Comparison of ENCODE assay signal across 13 cellular contexts in the genomic region with DNA sequence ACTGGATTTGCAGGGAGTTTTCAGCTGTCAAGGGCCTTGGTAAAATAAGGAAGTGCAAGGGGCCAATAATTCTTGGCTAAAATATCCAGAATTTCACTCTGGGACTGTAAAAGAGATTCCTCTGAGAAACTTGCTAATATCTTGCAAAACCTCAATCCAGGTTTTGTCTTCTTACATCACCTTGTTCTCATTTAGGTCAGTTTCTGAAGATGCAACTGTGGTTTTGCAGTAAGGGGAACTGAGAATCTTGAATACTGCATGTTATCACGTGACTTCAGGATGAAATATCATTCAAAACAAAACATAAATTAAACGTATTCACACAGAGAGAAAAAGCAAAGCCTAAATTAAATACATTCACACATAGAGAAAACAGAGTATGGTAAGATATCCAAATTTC. TPM values are rescaled to one million over a fixed set of nuclear protein-coding genes. Genes with fewer than 3 reads are reported as not detected.
A peak's percentile ranks its signal among the peaks of the same experiment; 100 is the strongest.
DNase-seq lines count a peak whose midpoint lies in the region; ATAC-seq lines count a peak whose summit lies in the region.
"Had no signal": no experiment of that assay in that cellular context is flagged by ENCODE, and none has a peak within 500 bp of the region (broad histone marks: within the 10 kb centered on the region; RNA-seq: fewer than 3 reads in every experiment).

No MANE protein-coding gene starts in this region.

- H3K9ac ChIP-seq in BLaER1: no peak overlapping the region

- H3K4me3 ChIP-seq in BLaER1: no peak overlapping the region
- H3K4me3 ChIP-seq: upper lobe of left lung had no signal

- H3K4me1 ChIP-seq in BLaER1: peaks cover 48% of the 10 kb centered on the region

- H3K27me3 ChIP-seq in BLaER1: no peaks in the 10 kb centered on the region
- H3K27me3 ChIP-seq: upper lobe of left lung had no signal

- H3K9me3 ChIP-seq in BLaER1: no peaks in the 10 kb centered on the region
- H3K9me3 ChIP-seq: upper lobe of left lung had no signal

- H3K36me3 ChIP-seq in BLaER1: peaks cover 7% of the 10 kb centered on the region
- H3K36me3 ChIP-seq: upper lobe of left lung had no signal

- ATAC-seq in GM19043 (IDR thresholded peaks at IDR 0.05; ENCODE audit: low read depth, unreplicated experiment) (peak; percentile 49), HG02678 (IDR thresholded peaks at IDR 0.05; ENCODE audit: unreplicated experiment) (peak; percentile 62), HG03575 (IDR thresholded peaks at IDR 0.05; ENCODE audit: extremely low read depth, insufficient number of reproducible peaks, low FRiP score, unreplicated experiment) (peak; percentile 32), left lobe of liver (no peak)

- H3K27ac ChIP-seq in BLaER1: no peak overlapping the region
- H3K27ac ChIP-seq: upper lobe of left lung had no signal

- DNase-seq in NCI-H748 (lab: John Stamatoyannopoulos, UW; ENCODE audit: unreplicated experiment) (no peak), glomerular visceral epithelial cell (ENCODE audit: extremely low spot score) (no peak), iPS-NIHi7 (ENCODE audit: extremely low spot score) (no peak), left lobe of liver (ENCODE audit: low spot score) (no peak)
- DNase-seq: ACHN; activated CD4-positive, CD25-positive, alpha-beta regulatory T cell; immature natural killer cell; stimulated activated CD4-positive, alpha-beta T cell treated with anti-CD3 and anti-CD28 coated beads, Interleukin-4, amount 100 ng/mL, for 4 hours; upper lobe of left lung had no signal

- peak overlapping the region; percentile 1; the same call in 1 of the 2 replicates for H3K4me2 ChIP-seq in BLaER1

- peaks cover 8% of the 10 kb centered on the region; the same call in 1 of the 2 replicates for H4K20me1 ChIP-seq in BLaER1

RNA-seq across cellular contexts. Expression of a gene that starts 35.0 kb away (rescaled TPM):
- total RNA-seq in left lobe of liver: 9.4 TPM
